23 cellular contexts compared by ENCODE assay signal in genomic region chr13:111038887-111039286, GRCh38.
"Had no signal": no experiment of that assay in that cellular context is flagged by ENCODE, and none has a peak within 500 bp of the region (broad histone marks: within the 10 kb centered on the region; RNA-seq: fewer than 3 reads in every experiment).

No MANE protein-coding gene starts in this region.

- FAIRE-seq: endothelial cell of umbilical vein, islet of Langerhans, keratinocyte had no signal

- H3K4me1 ChIP-seq: esophagus squamous epithelium, gastrocnemius medialis, left lung, lower lobe of right lung had no signal

- H3K9me3 ChIP-seq: esophagus squamous epithelium, gastrocnemius medialis, heart right ventricle, left lung, lower lobe of right lung, mucosa of descending colon had no signal

- ATAC-seq: gastrocnemius medialis; heart right ventricle; left cardiac atrium; left lung; left ventricle myocardium superior; lower lobe of right lung; mucosa of descending colon; naive thymus-derived CD8-positive, alpha-beta T cell had no signal

- H3K36me3 ChIP-seq: esophagus squamous epithelium, gastrocnemius medialis, heart right ventricle, left lung, lower lobe of right lung had no signal

- H3K4me3 ChIP-seq: coronary artery, dorsolateral prefrontal cortex, esophagus squamous epithelium, gastrocnemius medialis, heart right ventricle, left lung, lower lobe of right lung, mucosa of descending colon had no signal

- DNase-seq: dermis blood vessel endothelial cell; dorsolateral prefrontal cortex; effector CD4-positive, alpha-beta T cell; effector memory CD4-positive, alpha-beta T cell; esophagus squamous epithelium; foreskin fibroblast; foreskin melanocyte; gastrocnemius medialis; glutamatergic neuron; heart right ventricle; hippocampal formation; left cardiac atrium; left lung; left ventricle myocardium superior; lower lobe of right lung; mesenchymal stem cell; mucosa of descending colon; naive B cell; naive thymus-derived CD8-positive, alpha-beta T cell had no signal

- H3K27ac ChIP-seq: coronary artery, dorsolateral prefrontal cortex, esophagus squamous epithelium, gastrocnemius medialis, heart right ventricle, left lung, lower lobe of right lung had no signal
